Comparison of ENCODE assay signal across 13 cellular contexts in genomic region chr1:178566187-178566586, GRCh38. TPM values are rescaled to one million over a fixed set of nuclear protein-coding genes. Genes with fewer than 3 reads are reported as not detected.
DNase-seq lines count a peak whose midpoint lies in the region; ATAC-seq, FAIRE-seq and TF ChIP-seq lines count a peak whose summit lies in the region.
"Had no signal": no experiment of that assay in that cellular context is flagged by ENCODE, and none has a peak within 500 bp of the region (broad histone marks: within the 10 kb centered on the region; RNA-seq: fewer than 3 reads in every experiment).

No MANE protein-coding gene starts in this region.

- FAIRE-seq in GM12878 (lab: Jason Lieb, UNC): no peak

- SMC1A ChIA-PET in GM12878 (lab: Charles Lee; ENCODE audit: uncharacterized antibody, unreplicated experiment): interaction anchor here (0.6 to 2.8 kb wide), 4 partner anchors 11 to 40 kb away, joined by 3 to 13 read pairs (median 5); no protein-coding TSS in a partner anchor

- no peak overlapping the region for H3K9ac ChIP-seq in GM12878 (ENCODE audit: control insufficient read depth, insufficient read depth, low read length)

- 13% methylated on average over 3 of the region's 3 CpGs for WGBS in GM12878 (ENCODE audit: insufficient coverage, insufficient replicate concordance, low lambda C conversion rate, missing lambda C conversion rate)

- CTCF ChIA-PET in GM12878 (lab: Yijun Ruan, JAX) (interaction anchor here (0.9 to 1.2 kb wide), 2 partner anchors 10 to 32 kb away, joined by 3 to 4 read pairs; no protein-coding TSS in a partner anchor), OCI-LY7 (lab: Charles Lee; ENCODE audit: unreplicated experiment) (no interaction called here)

- peaks cover 7% of the 10 kb centered on the region for H3K36me3 Mint-ChIP-seq in type B pancreatic cell

- peaks cover 3% of the 10 kb centered on the region for H3K9me3 Mint-ChIP-seq in type B pancreatic cell

- H3K36me3 ChIP-seq in GM12878 (ENCODE audit: control insufficient read depth in 2 of 2, insufficient read depth in 2 of 2, low read length in 1 of 2) (no peaks in the 10 kb centered on the region), OCI-LY7 (ENCODE audit: insufficient read depth, low read length) (peaks cover 29% of the 10 kb centered on the region)

- DNase-seq in GM12865 (ENCODE audit: low read depth) (peak; percentile 79), GM12878 (ENCODE audit: low read depth, low spot score) (peak; percentile 56), type B pancreatic cell (ENCODE audit: extremely low spot score, unreplicated experiment) (no peak), islet precursor cell (no peak), GM10266 (ENCODE audit: extremely low spot score) (no peak), OCI-LY7 (ENCODE audit: low spot score) (no peak)
- DNase-seq: activated CD4-positive, alpha-beta T cell treated with anti-CD3 and anti-CD28 coated beads for 1 hour; foreskin fibroblast; mesendoderm; NCI-H1930; PC-3 had no signal

- H3K4me3 Mint-ChIP-seq in type B pancreatic cell: no peak overlapping the region

- ATAC-seq in GM19397 (IDR thresholded peaks at IDR 0.05; ENCODE audit: unreplicated experiment) (peak; percentile 91), HG02973 (IDR thresholded peaks at IDR 0.05; ENCODE audit: unreplicated experiment) (peak; percentile 87), GM12878 (peak; percentile 96)
- ATAC-seq: PC-3 had no signal

- POLR2A ChIA-PET in GM12878 (lab: Charles Lee) (interaction anchor here (0.6 kb wide), 1 partner anchor 533 kb away, joined by 5 read pairs; no protein-coding TSS in a partner anchor), OCI-LY7 (lab: Charles Lee) (interaction anchor here (0.6 to 1.8 kb wide), 4 partner anchors 7 to 65 kb away, joined by 3 to 7 read pairs (median 6); no protein-coding TSS in a partner anchor)

- peaks cover 13% of the 10 kb centered on the region for H3K4me1 Mint-ChIP-seq in type B pancreatic cell (ENCODE audit: unreplicated experiment)

- H4K20me1 ChIP-seq in GM12878 (ENCODE audit: control insufficient read depth, insufficient read depth) (no peaks in the 10 kb centered on the region), OCI-LY7 (ENCODE audit: insufficient read depth, low read length) (no peaks in the 10 kb centered on the region)

- H3K9me2 ChIP-seq in OCI-LY7 (ENCODE audit: insufficient read depth, low read length): no peaks in the 10 kb centered on the region

- TF ChIP-seq RAD21 in GM12878 (IDR thresholded peaks at IDR 0.05; ENCODE audit: insufficient read depth, low read depth, low read length): no peak

- RAD21 ChIA-PET in GM12878 (lab: Charles Lee; ENCODE audit: unreplicated experiment): interaction anchor here (0.7 to 1.3 kb wide), 2 partner anchors 10 to 63 kb away, joined by 3 to 5 read pairs; no protein-coding TSS in a partner anchor

- H3K79me2 ChIP-seq in GM12878 (ENCODE audit: control insufficient read depth, insufficient read depth, low read length) (no peaks in the 10 kb centered on the region), OCI-LY7 (ENCODE audit: insufficient read depth, low read depth, low read length) (no peaks in the 10 kb centered on the region)

- in situ Hi-C loops in GM12878 (cut with MboI): no loop called here

- H3K9me3 ChIP-seq in GM12878 (replicated peaks; ENCODE audit: control insufficient read depth, insufficient read depth, low read length) (no peaks in the 10 kb centered on the region; the same call in 2 of the 3 replicates), OCI-LY7 (ENCODE audit: low read length) (peaks cover 13% of the 10 kb centered on the region; the same call in 1 of the 2 replicates)

- H3K4me1 ChIP-seq in GM12878 (ENCODE audit: control insufficient read depth, insufficient read depth, low read length): no peaks in the 10 kb centered on the region; the same call in 1 of the 2 replicates
- H3K4me1 ChIP-seq in OCI-LY7 (ENCODE audit: insufficient read depth, low read length, poor library complexity, severe bottlenecking): peaks cover 18% of the 10 kb centered on the region

- H3K27ac ChIP-seq in GM12878 (ENCODE audit: control insufficient read depth, insufficient read depth): no peak overlapping the region
- no peak overlapping the region for H3K27ac ChIP-seq in OCI-LY7 (ENCODE audit: low read depth, low read length, poor library complexity, severe bottlenecking)

- H2AFZ ChIP-seq in GM12878 (ENCODE audit: control insufficient read depth, low read depth, low read length) (no peak overlapping the region), OCI-LY7 (ENCODE audit: low read length) (no peak overlapping the region)

- BruUV-seq in GM12878 (replicated peaks; lab: Mats Ljungman, UMichigan) (no TSS peak), OCI-LY7 (replicated peaks; lab: Mats Ljungman, UMichigan) (no TSS peak)

- TF ChIP-seq POLR2A in GM12878 (IDR thresholded peaks at IDR 0.05; ENCODE audit: low read depth, low read length): no peak

- TF ChIP-seq CTCF in GM12865 (IDR thresholded peaks at IDR 0.05; ENCODE audit: insufficient read depth, low read depth, low read length, missing control alignments) (no peak), GM12878 (IDR thresholded peaks at IDR 0.05 in 2 of 3, conservative IDR thresholded peaks at IDR 0.05 in 1 of 3; ENCODE audit: control insufficient read depth in 2 of 3, extremely low read depth in 1 of 3, insufficient read depth in 1 of 3, low read depth in 3 of 3, low read length in 3 of 3) (no peak), type B pancreatic cell (conservative IDR thresholded peaks at IDR 0.05) (no peak), GM10266 (IDR thresholded peaks at IDR 0.05; ENCODE audit: control insufficient read depth, insufficient read depth, low read depth, missing control alignments) (no peak), OCI-LY7 (conservative IDR thresholded peaks at IDR 0.05; ENCODE audit: low read length) (no peak)

- no peaks in the 10 kb centered on the region for H3K27me3 ChIP-seq in GM12878 (replicated peaks in 1 of 2; ENCODE audit: control insufficient read depth in 2 of 2, insufficient read depth in 2 of 2, low read length in 1 of 2)

- TF ChIP-seq EP300 in GM12878 (IDR thresholded peaks at IDR 0.05; ENCODE audit: borderline replicate concordance in 1 of 2, control insufficient read depth in 1 of 2, low read depth in 2 of 2, low read length in 2 of 2): peak; percentile 15 to 30; a peak in 2 of 4 replicates

- no peak overlapping the region for H3K27ac Mint-ChIP-seq in type B pancreatic cell

- intact Hi-C loops in GM12878 (cut with micrococcal nuclease; ENCODE audit: unreplicated experiment): loop anchor here (5.0 kb wide), 1 partner anchor 41 kb away; no protein-coding TSS in a partner anchor
- intact Hi-C loops in OCI-LY7 (cut with micrococcal nuclease; ENCODE audit: unreplicated experiment): no loop called here

- no peak overlapping the region for H3K4me3 ChIP-seq in GM12865 (ENCODE audit: low read depth, low read length)
- no peak overlapping the region for H3K4me3 ChIP-seq in GM12878
- no peak overlapping the region for H3K4me3 ChIP-seq in OCI-LY7 (ENCODE audit: low read depth, low read length, poor library complexity, severe bottlenecking)

- H3K4me2 ChIP-seq in GM12878 (ENCODE audit: control insufficient read depth, insufficient read depth) (peak overlapping the region; percentile 35; the same call in 1 of the 2 replicates), OCI-LY7 (ENCODE audit: low read length) (no peak overlapping the region)

- H3K27me3 Mint-ChIP-seq in type B pancreatic cell: no peaks in the 10 kb centered on the region

TF ChIP-seq in GM12878, 131 proteins besides CTCF, POLR2A, EP300 and RAD21 (continues in another document):
- TF ChIP-seq PAX8 (IDR thresholded peaks at IDR 0.05) (no peak), USF2 (IDR thresholded peaks at IDR 0.05; ENCODE audit: borderline replicate concordance, low read depth, low read length) (no peak), RUNX3 (IDR thresholded peaks at IDR 0.05; ENCODE audit: low read length) (peak; percentile 88), ESRRA (IDR thresholded peaks at IDR 0.05; ENCODE audit: low read length) (no peak)
- TF ChIP-seq, protein P1, sequence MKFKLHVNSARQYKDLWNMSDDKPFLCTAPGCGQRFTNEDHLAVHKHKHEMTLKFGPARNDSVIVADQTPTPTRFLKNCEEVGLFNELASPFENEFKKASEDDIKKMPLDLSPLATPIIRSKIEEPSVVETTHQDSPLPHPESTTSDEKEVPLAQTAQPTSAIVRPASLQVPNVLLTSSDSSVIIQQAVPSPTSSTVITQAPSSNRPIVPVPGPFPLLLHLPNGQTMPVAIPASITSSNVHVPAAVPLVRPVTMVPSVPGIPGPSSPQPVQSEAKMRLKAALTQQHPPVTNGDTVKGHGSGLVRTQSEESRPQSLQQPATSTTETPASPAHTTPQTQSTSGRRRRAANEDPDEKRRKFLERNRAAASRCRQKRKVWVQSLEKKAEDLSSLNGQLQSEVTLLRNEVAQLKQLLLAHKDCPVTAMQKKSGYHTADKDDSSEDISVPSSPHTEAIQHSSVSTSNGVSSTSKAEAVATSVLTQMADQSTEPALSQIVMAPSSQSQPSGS (IDR thresholded peaks at IDR 0.05; ENCODE audit: low read length): peak; percentile 72

RNA-seq across cellular contexts. Expression of gene TEX35, which starts 53.3 kb away (rescaled TPM):
- not detected in 2 replicates for total RNA-seq in GM12878 (2013; cell fraction: nucleolus; rRNA removed)
- total RNA-seq in GM12878 (2014; rRNA removed) (not detected in 2 replicates), GM12878 (2014; rRNA removed; fragmentation: Illumina TruSeq; extraction: Trizol) (not detected in 2 replicates), GM12878 (2021) (not detected in 2 replicates), type B pancreatic cell (ENCODE audit: low replicate concordance) (not detected in 2 replicates), OCI-LY7 (2022) (not detected in 2 replicates)
- polyA plus RNA-seq in GM12878 (2011; ENCODE audit: low read depth): not detected
- polyA plus RNA-seq in GM12878 (2011; rRNA removed) (not detected in 2 replicates), GM12878 (2014; fragmentation: Illumina TruSeq; extraction: Trizol) (not detected in 2 replicates), GM12878 (2014; fragmentation: Nextera tagmentation; extraction: Ambion mirVana) (not detected), GM12878 (2014; rRNA removed) (not detected in 2 replicates), GM12878 (2016; fragmentation: Nextera tagmentation; extraction: Ambion mirVana) (not detected)
- not detected in 2 replicates for polyA plus RNA-seq in GM12878 (2011; cell fraction: cytosol; rRNA removed)
- not detected in 2 replicates for polyA plus RNA-seq in GM12878 (2011; cell fraction: nucleus; rRNA removed)
- not detected in 2 replicates for polyA plus RNA-seq in GM12878 (2012)
- not detected in 2 replicates for polyA minus RNA-seq in GM12878 (2011; rRNA and poly(A)+ RNA removed)
- polyA minus RNA-seq in GM12878 (2011; cell fraction: cytosol; rRNA and poly(A)+ RNA removed): not detected in 2 replicates
- polyA minus RNA-seq in GM12878 (2011; cell fraction: nucleus; rRNA and poly(A)+ RNA removed): not detected in 2 replicates
- total RNA-seq in OCI-LY7 (2014; rRNA removed; shearing (Covaris generic)): 0.39 TPM in 1 of 2 replicates, not detected in the other
- total RNA-seq: PC-3 had no signal

Comparison
In these comparisons a context has a peak if more than half of its experiments do, and no peak if none do; other contexts are left out.
1. DNase-seq: peak in GM12865 (single experiment) and GM12878 (single experiment); none in type B pancreatic cell (single experiment), islet precursor cell (single experiment), GM10266 (single experiment) and OCI-LY7 (single experiment).
2. Peak in every context shown above with its lines, with median percentiles within 50 percentile points of each other: ATAC-seq.